In the genomic region with DNA sequence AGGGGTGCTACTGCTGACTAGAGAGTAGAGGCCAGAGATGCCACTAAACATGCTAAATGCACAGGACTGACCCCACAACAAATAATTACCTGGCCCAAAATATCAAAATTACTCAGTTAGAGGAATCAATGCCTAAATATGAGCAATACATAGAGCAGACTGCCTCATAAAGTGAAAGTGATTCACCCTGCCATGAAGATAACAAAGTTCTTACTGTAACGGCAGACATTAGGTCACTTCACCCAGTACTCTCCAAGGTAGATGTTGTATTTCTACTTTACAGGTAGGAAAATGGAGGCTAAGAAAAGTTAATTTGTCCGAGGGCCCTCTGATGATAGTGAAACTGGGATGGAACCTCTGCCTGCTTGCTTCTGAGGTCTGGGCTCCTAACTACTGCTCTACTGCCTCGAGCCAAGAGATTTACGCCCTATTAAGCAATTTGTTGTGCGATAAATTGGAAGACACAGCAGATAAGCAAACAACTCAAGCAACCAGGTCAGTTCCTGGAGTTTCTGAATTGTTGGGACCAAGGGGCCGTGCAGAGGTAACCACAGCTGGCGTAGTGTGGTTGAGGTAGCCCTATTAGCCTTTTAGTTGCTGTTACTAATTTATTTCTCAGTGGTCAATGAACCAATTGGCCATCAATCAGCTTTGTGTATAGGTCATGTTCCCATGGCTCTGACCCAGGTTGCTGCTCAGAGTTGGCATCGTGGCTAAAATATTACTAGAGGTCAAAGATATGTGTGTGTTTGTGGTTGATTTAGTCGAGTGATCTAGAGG, we compare ENCODE assay signal across 10 cellular contexts. TPM values are rescaled to one million over a fixed set of nuclear protein-coding genes. Genes with fewer than 3 reads are reported as not detected.
DNase-seq lines count a peak whose midpoint lies in the region; ATAC-seq and TF ChIP-seq lines count a peak whose summit lies in the region.
"Had no signal": no experiment of that assay in that cellular context is flagged by ENCODE, and none has a peak within 500 bp of the region (broad histone marks: within the 10 kb centered on the region; RNA-seq: fewer than 3 reads in every experiment).

No MANE protein-coding gene starts in this region.

- H3K9me3 ChIP-seq in subcutaneous abdominal adipose tissue (ENCODE audit: control insufficient read depth in 5 of 5, low read length in 5 of 5) = no peaks in the 10 kb centered on the region
- H3K9me3 ChIP-seq: heart left ventricle had no signal

- peaks cover 3 to 50% (median 38%) of the 10 kb centered on the region in 5 donors for H3K4me1 ChIP-seq in subcutaneous abdominal adipose tissue (ENCODE audit: control insufficient read depth in 5 of 5, insufficient read depth in 5 of 5, low read length in 5 of 5)

- H3K27me3 Mint-ChIP-seq in naive thymus-derived CD8-positive, alpha-beta T cell = peaks cover 0 to 2% (median 0%) of the 10 kb centered on the region in 5 donors

- no peaks in the 10 kb centered on the region for H3K36me3 ChIP-seq in subcutaneous abdominal adipose tissue (ENCODE audit: control insufficient read depth in 5 of 5, insufficient read depth in 5 of 5, low read length in 5 of 5)
- H3K36me3 ChIP-seq: heart left ventricle had no signal

- no peak for TF ChIP-seq CTCF in epithelial cell of esophagus (IDR thresholded peaks at IDR 0.05; ENCODE audit: insufficient read depth, low read depth, low read length, missing control alignments)

- peaks cover 0 to 24% (median 2%) of the 10 kb centered on the region in 4 donors for H3K4me1 Mint-ChIP-seq in naive thymus-derived CD8-positive, alpha-beta T cell

- no peak overlapping the region for H3K4me3 ChIP-seq in epithelial cell of esophagus (ENCODE audit: low read length)
- H3K4me3 ChIP-seq in subcutaneous abdominal adipose tissue (ENCODE audit: low read depth in 1 of 5, low read length in 5 of 5) = peak overlapping the region in 3 of 5 donors; percentile 0 to 38 (median 36)
- H3K4me3 ChIP-seq: heart left ventricle had no signal

- H3K36me3 Mint-ChIP-seq in activated naive CD4-positive, alpha-beta T cell treated with anti-CD3 and anti-CD28 coated beads, Interleukin-2, amount 50 U/mL, for 72 hours = peaks cover 0 to 51% of the 10 kb centered on the region in 2 donors
- H3K36me3 Mint-ChIP-seq in naive thymus-derived CD8-positive, alpha-beta T cell = no peaks in the 10 kb centered on the region
- H3K36me3 Mint-ChIP-seq: T-cell had no signal

- peak overlapping the region; percentile 96 for H3K27ac ChIP-seq in subcutaneous abdominal adipose tissue (ENCODE audit: low read depth, low read length)

- POLR2A ChIA-PET in naive thymus-derived CD8-positive, alpha-beta T cell (lab: Charles Lee) = no interaction called here

- peak; percentile 87 to 88 for ATAC-seq in activated naive CD4-positive, alpha-beta T cell treated with anti-CD3 and anti-CD28 coated beads, Interleukin-2, amount 50 U/mL, for 72 hours
- ATAC-seq in HG03521 (IDR thresholded peaks at IDR 0.05; ENCODE audit: unreplicated experiment) = peak; percentile 41
- ATAC-seq in naive thymus-derived CD8-positive, alpha-beta T cell = no peak
- ATAC-seq in GM21423 (IDR thresholded peaks at IDR 0.05; ENCODE audit: unreplicated experiment) = no peak
- ATAC-seq: heart left ventricle, T-cell had no signal

- peak overlapping the region; percentile 77 to 93 for H3K27ac Mint-ChIP-seq in activated naive CD4-positive, alpha-beta T cell treated with anti-CD3 and anti-CD28 coated beads, Interleukin-2, amount 50 U/mL, for 72 hours
- no peak overlapping the region for H3K27ac Mint-ChIP-seq in naive thymus-derived CD8-positive, alpha-beta T cell
- H3K27ac Mint-ChIP-seq: T-cell had no signal

- peak in 1 of 2 donors; percentile 15 for DNase-seq in activated naive CD4-positive, alpha-beta T cell treated with anti-CD3 and anti-CD28 coated beads, Interleukin-2, amount 50 U/mL, for 72 hours (ENCODE audit: low spot score in 2 of 2)
- DNase-seq in activated naive CD4-positive, alpha-beta T cell (lab: John Stamatoyannopoulos, UW) = no peak
- DNase-seq in epithelial cell of esophagus (ENCODE audit: low read depth) (peak; percentile 44), DMS153 treated with DMSO at 0.1 percent for 48 hours (lab: John Stamatoyannopoulos, UW; ENCODE audit: unreplicated experiment) (no peak)
- DNase-seq in naive thymus-derived CD8-positive, alpha-beta T cell = no peak
- DNase-seq: heart left ventricle, T-cell had no signal

- H3K9ac ChIP-seq in subcutaneous abdominal adipose tissue (ENCODE audit: low read length in 5 of 5) = peak overlapping the region in 1 of 5 donors; percentile 51

- no peak overlapping the region for H3K4me3 Mint-ChIP-seq in naive thymus-derived CD8-positive, alpha-beta T cell
- H3K4me3 Mint-ChIP-seq: T-cell had no signal

- H3K27me3 ChIP-seq in subcutaneous abdominal adipose tissue (ENCODE audit: control insufficient read depth in 5 of 5, insufficient read depth in 4 of 5, low read length in 5 of 5) = no peaks in the 10 kb centered on the region
- H3K27me3 ChIP-seq: heart left ventricle had no signal

- H3K9me3 Mint-ChIP-seq in activated naive CD4-positive, alpha-beta T cell treated with anti-CD3 and anti-CD28 coated beads, Interleukin-2, amount 50 U/mL, for 72 hours = peaks cover 0 to 22% of the 10 kb centered on the region in 2 donors
- H3K9me3 Mint-ChIP-seq in naive thymus-derived CD8-positive, alpha-beta T cell = no peaks in the 10 kb centered on the region
- H3K9me3 Mint-ChIP-seq: T-cell had no signal

RNA-seq across cellular contexts. Expression of gene DHRS9, which starts 4.8 kb away (rescaled TPM):
- 10 to 100 TPM in 1 of 2 donors, 1 to 10 TPM in 1; 5.9 to 11.5 TPM for total RNA-seq in activated naive CD4-positive, alpha-beta T cell treated with anti-CD3 and anti-CD28 coated beads, Interleukin-2, amount 50 U/mL, for 72 hours
- total RNA-seq in naive thymus-derived CD8-positive, alpha-beta T cell = not detected
- polyA plus RNA-seq in naive thymus-derived CD8-positive, alpha-beta T cell = not detected
- total RNA-seq: T-cell had no signal

RNA-seq across cellular contexts. Expression of gene ABCB11, which starts 43.0 kb away (rescaled TPM):
- not detected for total RNA-seq in activated naive CD4-positive, alpha-beta T cell treated with anti-CD3 and anti-CD28 coated beads, Interleukin-2, amount 50 U/mL, for 72 hours
- under 1 TPM in 1 of 2 experiments, not detected in 1; 0.08 TPM for total RNA-seq in naive thymus-derived CD8-positive, alpha-beta T cell
- not detected for polyA plus RNA-seq in naive thymus-derived CD8-positive, alpha-beta T cell

Comparison
In these comparisons a context has a peak if more than half of its experiments do, and no peak if none do; other contexts are left out.
1. ATAC-seq: peak in activated naive CD4-positive, alpha-beta T cell treated with anti-CD3 and anti-CD28 coated beads, Interleukin-2, amount 50 U/mL, for 72 hours (2 of 2) and HG03521 (single experiment); none in naive thymus-derived CD8-positive, alpha-beta T cell (0 of 2) and GM21423 (single experiment).
2. H3K27ac Mint-ChIP-seq: peak in activated naive CD4-positive, alpha-beta T cell treated with anti-CD3 and anti-CD28 coated beads, Interleukin-2, amount 50 U/mL, for 72 hours (2 of 2); none in naive thymus-derived CD8-positive, alpha-beta T cell (0 of 10).
3. RNA of gene DHRS9, which starts 4.8 kb away (total RNA-seq): 5.9 to 11.5 TPM in activated naive CD4-positive, alpha-beta T cell treated with anti-CD3 and anti-CD28 coated beads, Interleukin-2, amount 50 U/mL, for 72 hours; not detected in naive thymus-derived CD8-positive, alpha-beta T cell; every median in the first group is over 4 times any median in the second.